8 cellular contexts compared by ENCODE assay signal in the genomic region with DNA sequence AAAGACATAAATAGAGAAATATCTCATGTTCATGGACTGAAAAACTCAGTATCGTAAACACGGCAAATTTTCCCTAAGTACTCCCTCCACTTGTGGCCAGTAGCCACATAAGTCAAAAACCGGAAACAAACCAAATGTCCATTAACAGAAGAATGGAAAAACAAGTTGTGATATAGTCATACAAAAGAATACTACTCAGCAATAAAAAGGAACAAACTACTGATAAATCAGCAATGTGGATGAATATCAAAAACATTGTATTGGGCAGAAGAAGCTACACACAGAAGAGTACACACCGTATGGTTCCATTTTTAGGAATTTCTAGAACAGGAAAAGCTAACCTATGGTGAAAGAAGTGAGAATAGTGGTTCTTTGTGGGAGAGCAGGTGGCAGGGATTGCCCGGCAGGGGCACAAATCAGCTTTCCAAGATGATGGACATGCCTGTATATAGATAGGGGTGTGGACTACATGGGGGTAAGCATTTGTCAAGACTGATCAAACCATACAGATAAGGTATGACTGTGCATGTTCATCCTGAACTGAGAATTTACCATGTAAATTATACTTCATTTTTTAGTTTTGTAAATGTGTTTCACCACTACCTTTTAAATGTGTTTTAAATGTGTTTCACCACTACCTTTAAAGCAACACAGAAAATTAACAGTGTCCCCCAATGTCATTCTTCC.
"Had no signal": no experiment of that assay in that cellular context is flagged by ENCODE, and none has a peak within 500 bp of the region (broad histone marks: within the 10 kb centered on the region; RNA-seq: fewer than 3 reads in every experiment).

No MANE protein-coding gene starts in this region.

- H3K4me3 Mint-ChIP-seq: GM23338, H9, IgD-negative memory B cell had no signal

- H3K4me3 ChIP-seq: GM23338 had no signal

- H3K27ac ChIP-seq: HL-60 had no signal

- H2AFZ ChIP-seq: GM23338 had no signal

- H3K9me3 Mint-ChIP-seq: GM23338 had no signal

- H3K4me2 ChIP-seq: GM23338 had no signal

- H3K36me3 Mint-ChIP-seq: IgD-negative memory B cell had no signal

- ATAC-seq: GM23338 had no signal

- FAIRE-seq: H1, H54 had no signal

- H3K4me1 Mint-ChIP-seq: IgD-negative memory B cell had no signal

- H3K27ac Mint-ChIP-seq: GM23338, H9, IgD-negative memory B cell had no signal

- DNase-seq: H9, HCEC 1CT, KG1 had no signal
